Comparison of ENCODE assay signal across 9 cellular contexts in the genomic region with DNA sequence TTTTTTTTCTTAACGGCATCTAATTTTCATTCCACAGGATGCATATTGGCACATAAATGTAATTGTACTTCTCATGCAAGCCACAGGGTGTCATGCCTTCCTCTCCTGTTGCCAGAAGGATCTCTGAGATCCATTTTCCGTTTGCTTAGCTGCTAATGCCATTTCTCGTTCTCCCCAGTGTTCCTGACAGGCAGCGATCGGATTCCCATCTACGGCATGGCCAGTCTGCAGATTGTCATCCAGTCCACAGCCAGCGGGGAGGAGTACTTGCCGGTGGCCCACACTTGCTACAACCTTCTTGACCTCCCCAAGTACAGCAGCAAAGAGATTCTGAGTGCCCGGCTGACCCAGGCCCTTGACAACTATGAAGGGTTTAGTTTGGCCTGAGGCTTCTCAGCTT. TPM values are rescaled to one million over a fixed set of nuclear protein-coding genes. Genes with fewer than 3 reads are reported as not detected.
A peak's percentile ranks its signal among the peaks of the same experiment; 100 is the strongest.
DNase-seq lines count a peak whose midpoint lies in the region; ATAC-seq and TF ChIP-seq lines count a peak whose summit lies in the region.
"Had no signal": no experiment of that assay in that cellular context is flagged by ENCODE, and none has a peak within 500 bp of the region (broad histone marks: within the 10 kb centered on the region; RNA-seq: fewer than 3 reads in every experiment).

No MANE protein-coding gene starts in this region.

- no peak overlapping the region for H2AFZ ChIP-seq in OCI-LY1 (ENCODE audit: low read length)

- ATAC-seq in omental fat pad (ENCODE audit: low FRiP score): peak; percentile 54
- no peak for ATAC-seq in GM21619 (IDR thresholded peaks at IDR 0.05; ENCODE audit: unreplicated experiment)
- no peak for ATAC-seq in activated CD4-positive, alpha-beta T cell treated with anti-CD3 and anti-CD28 coated beads for 36 hours
- ATAC-seq in GM21528 (IDR thresholded peaks at IDR 0.05; ENCODE audit: low FRiP score, unreplicated experiment): no peak

- peaks cover 18% of the 10 kb centered on the region for H3K4me1 Mint-ChIP-seq in activated CD4-positive, alpha-beta T cell treated with anti-CD3 and anti-CD28 coated beads for 36 hours
- H3K4me1 Mint-ChIP-seq in activated CD4-positive, alpha-beta memory T cell treated with anti-CD3 and anti-CD28 coated beads, Interleukin-2, amount 10 ng/mL, durations not matched to agents 7 days and 5 days: peaks cover 2% of the 10 kb centered on the region

- H3K4me3 ChIP-seq in OCI-LY1 (ENCODE audit: low read depth, low read length, poor library complexity, severe bottlenecking): no peak overlapping the region
- H3K4me3 ChIP-seq: skin epidermis had no signal

- H3K27me3 Mint-ChIP-seq in activated CD4-positive, alpha-beta T cell treated with anti-CD3 and anti-CD28 coated beads for 36 hours: no peaks in the 10 kb centered on the region
- H3K27me3 Mint-ChIP-seq in activated CD4-positive, alpha-beta memory T cell treated with anti-CD3 and anti-CD28 coated beads, Interleukin-2, amount 10 ng/mL, durations not matched to agents 7 days and 5 days: no peaks in the 10 kb centered on the region

- H3K9me3 ChIP-seq in OCI-LY1 (ENCODE audit: low read length): no peaks in the 10 kb centered on the region

- H3K27ac ChIP-seq in OCI-LY1 (ENCODE audit: low read depth, low read length, poor library complexity, severe bottlenecking): no peak overlapping the region

- H3K9me3 Mint-ChIP-seq in activated CD4-positive, alpha-beta T cell treated with anti-CD3 and anti-CD28 coated beads for 36 hours (ENCODE audit: low read depth): no peaks in the 10 kb centered on the region
- no peaks in the 10 kb centered on the region for H3K9me3 Mint-ChIP-seq in activated CD4-positive, alpha-beta memory T cell treated with anti-CD3 and anti-CD28 coated beads, Interleukin-2, amount 10 ng/mL, durations not matched to agents 7 days and 5 days

- intact Hi-C loops in activated CD4-positive, alpha-beta T cell treated with anti-CD3 and anti-CD28 coated beads for 36 hours (cut with DNase I, micrococcal nuclease): no loop called here

- no peak overlapping the region for H3K27ac Mint-ChIP-seq in activated CD4-positive, alpha-beta T cell treated with anti-CD3 and anti-CD28 coated beads for 36 hours
- no peak overlapping the region for H3K27ac Mint-ChIP-seq in activated CD4-positive, alpha-beta memory T cell treated with anti-CD3 and anti-CD28 coated beads, Interleukin-2, amount 10 ng/mL, durations not matched to agents 7 days and 5 days

- POLR2A ChIA-PET in activated CD4-positive, alpha-beta T cell treated with anti-CD3 and anti-CD28 coated beads for 36 hours (lab: Charles Lee): no interaction called here
- POLR2A ChIA-PET in activated CD4-positive, alpha-beta memory T cell treated with anti-CD3 and anti-CD28 coated beads, Interleukin-2, amount 10 ng/mL, durations not matched to agents 7 days and 5 days (lab: Charles Lee): no interaction called here

- no peaks in the 10 kb centered on the region for H3F3A ChIP-seq in OCI-LY1 (ENCODE audit: insufficient read depth, low read length)

- TF ChIP-seq CTCF in OCI-LY1 (IDR thresholded peaks at IDR 0.05; ENCODE audit: low read length) (peak; percentile 29; the same call in 1 of the 2 replicates), omental fat pad (IDR thresholded peaks at IDR 0.05) (no peak)

- CTCF ChIA-PET in activated CD4-positive, alpha-beta T cell treated with anti-CD3 and anti-CD28 coated beads for 36 hours (lab: Charles Lee): interaction anchor here (0.8 kb wide), 1 partner anchor 304 kb away, joined by 3 read pairs; no protein-coding TSS in a partner anchor
- CTCF ChIA-PET in activated CD4-positive, alpha-beta memory T cell treated with anti-CD3 and anti-CD28 coated beads, Interleukin-2, amount 10 ng/mL, durations not matched to agents 7 days and 5 days (lab: Charles Lee): interaction anchor here (1.3 kb wide), 1 partner anchor 316 kb away, joined by 3 read pairs; no protein-coding TSS in a partner anchor

- peaks cover 4% of the 10 kb centered on the region; the same call in 1 of the 2 replicates for H3K36me3 ChIP-seq in OCI-LY1 (ENCODE audit: insufficient read depth, low read length)

- no peaks in the 10 kb centered on the region for H3K27me3 ChIP-seq in OCI-LY1 (ENCODE audit: insufficient read depth, low read length)

- H3K36me3 Mint-ChIP-seq in activated CD4-positive, alpha-beta T cell treated with anti-CD3 and anti-CD28 coated beads for 36 hours (ENCODE audit: low read depth): peaks cover 45% of the 10 kb centered on the region
- H3K36me3 Mint-ChIP-seq in activated CD4-positive, alpha-beta memory T cell treated with anti-CD3 and anti-CD28 coated beads, Interleukin-2, amount 10 ng/mL, durations not matched to agents 7 days and 5 days (ENCODE audit: low read depth): peaks cover 24% of the 10 kb centered on the region

- H3K4me1 ChIP-seq in OCI-LY1 (ENCODE audit: insufficient read depth, low read length, severe bottlenecking): no peaks in the 10 kb centered on the region

- H3K9me2 ChIP-seq in OCI-LY1 (ENCODE audit: low read depth, low read length): no peaks in the 10 kb centered on the region

- H3K79me2 ChIP-seq in OCI-LY1 (ENCODE audit: insufficient read depth, low read length): no peaks in the 10 kb centered on the region

- DNase-seq in H4 (ENCODE audit: low spot score) (peak; percentile 23), fibroblast of gingiva (ENCODE audit: low read depth) (peak; percentile 77), omental fat pad (ENCODE audit: low spot score) (no peak)
- DNase-seq in activated CD4-positive, alpha-beta T cell treated with anti-CD3 and anti-CD28 coated beads for 36 hours: no peak
- DNase-seq in activated CD4-positive, alpha-beta memory T cell treated with anti-CD3 and anti-CD28 coated beads, Interleukin-2, amount 10 ng/mL, durations not matched to agents 7 days and 5 days: no peak

- no peak overlapping the region for H3K4me3 Mint-ChIP-seq in activated CD4-positive, alpha-beta T cell treated with anti-CD3 and anti-CD28 coated beads for 36 hours
- no peak overlapping the region for H3K4me3 Mint-ChIP-seq in activated CD4-positive, alpha-beta memory T cell treated with anti-CD3 and anti-CD28 coated beads, Interleukin-2, amount 10 ng/mL, durations not matched to agents 7 days and 5 days

- H3K9ac ChIP-seq in OCI-LY1 (ENCODE audit: low read length): no peak overlapping the region

- no peak overlapping the region for H3K4me2 ChIP-seq in OCI-LY1 (ENCODE audit: low read length)

- H4K20me1 ChIP-seq in OCI-LY1 (ENCODE audit: insufficient read depth, low read length): no peaks in the 10 kb centered on the region

RNA-seq across cellular contexts. Expression of a gene that starts 8.9 kb away (rescaled TPM):
- total RNA-seq in H4 (2014; rRNA removed; shearing (Covaris generic)): not detected in 2 replicates
- 10 to 100 TPM in 1 of 4 donors, 1 to 10 TPM in 3; 6.8 to 13.7 (median 8.3) TPM for total RNA-seq in omental fat pad
- 1 to 10 TPM; 4.9 to 5.2 TPM for total RNA-seq in activated CD4-positive, alpha-beta T cell treated with anti-CD3 and anti-CD28 coated beads for 36 hours
- total RNA-seq in activated CD4-positive, alpha-beta memory T cell treated with anti-CD3 and anti-CD28 coated beads, Interleukin-2, amount 10 ng/mL, durations not matched to agents 7 days and 5 days: 1 to 10 TPM; 4.7 to 5.4 TPM

Comparison
In these comparisons a context has a peak if more than half of its experiments do, and no peak if none do; other contexts are left out.
1. DNase-seq: peak in H4 (single experiment) and fibroblast of gingiva (single experiment); none in omental fat pad (single experiment), activated CD4-positive, alpha-beta T cell treated with anti-CD3 and anti-CD28 coated beads for 36 hours (single experiment) and activated CD4-positive, alpha-beta memory T cell treated with anti-CD3 and anti-CD28 coated beads, Interleukin-2, amount 10 ng/mL, durations not matched to agents 7 days and 5 days (single experiment).